8 cellular contexts compared by ENCODE assay signal in the genomic region with DNA sequence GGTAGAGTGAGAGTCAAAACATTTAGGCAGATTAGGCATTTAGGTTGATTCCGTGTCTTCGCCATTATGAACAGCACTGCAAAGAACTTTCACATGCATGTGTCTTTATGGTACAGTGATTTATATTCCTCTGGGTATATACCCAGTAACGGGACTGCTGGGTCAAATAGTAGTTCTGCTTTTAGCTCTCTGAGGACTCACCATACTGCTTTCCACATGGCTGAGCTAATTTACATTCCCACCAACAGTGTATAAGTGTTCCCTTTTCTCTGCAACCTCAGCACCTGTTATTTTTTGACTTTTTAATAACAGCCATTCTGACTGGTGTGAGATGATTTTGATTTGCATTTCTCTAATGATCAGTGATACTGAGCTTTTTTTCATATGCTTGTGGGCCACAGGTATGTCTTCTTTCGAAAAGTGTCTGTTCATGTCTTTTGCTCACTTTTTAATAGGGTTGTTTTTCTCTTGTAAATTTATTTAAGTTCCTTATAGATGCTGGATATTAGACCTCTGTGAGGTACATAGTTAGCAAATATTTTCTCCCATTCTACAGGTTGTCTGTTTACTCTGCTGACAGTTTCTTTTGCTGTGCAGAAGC. TPM values are rescaled to one million over a fixed set of nuclear protein-coding genes. Genes with fewer than 3 reads are reported as not detected.
DNase-seq lines count a peak whose midpoint lies in the region; ATAC-seq lines count a peak whose summit lies in the region.
"Not testable (repeated sequence)": the region's sequence is repeated elsewhere in the genome, so short reads cannot be mapped to it uniquely, and the experiment has no call there.

No MANE protein-coding gene starts in this region.

- not testable (repeated sequence) for H3K27ac Mint-ChIP-seq in T-helper 17 cell

- ATAC-seq in GM18502 (IDR thresholded peaks at IDR 0.05; ENCODE audit: poor library complexity, unreplicated experiment) (peak; percentile 84), GM19035 (IDR thresholded peaks at IDR 0.05; ENCODE audit: unreplicated experiment) (peak; percentile 62), GM21423 (IDR thresholded peaks at IDR 0.05; ENCODE audit: unreplicated experiment) (peak; percentile 90), HG02763 (IDR thresholded peaks at IDR 0.05; ENCODE audit: unreplicated experiment) (peak; percentile 54), HG03103 (IDR thresholded peaks at IDR 0.05; ENCODE audit: low read depth, unreplicated experiment) (peak; percentile 81), HG03571 (IDR thresholded peaks at IDR 0.05; ENCODE audit: unreplicated experiment) (peak; percentile 72), T-helper 17 cell (peak; percentile 70)
- peak; percentile 43 for ATAC-seq in stimulated activated naive CD8-positive, alpha-beta T cell treated with anti-CD3 and anti-CD28 coated beads, Interleukin-15, Interleukin-2, amounts not matched to agents 100 U/mL and 50 U/mL, for 24 hours

- H3K36me3 Mint-ChIP-seq in T-helper 17 cell (ENCODE audit: low read depth): not testable (repeated sequence)

- not testable (repeated sequence) for H3K27me3 Mint-ChIP-seq in T-helper 17 cell

- not testable (repeated sequence) for H3K9me3 ChIP-seq in T-helper 17 cell (ENCODE audit: control insufficient read depth, low read length, poor library complexity, severe bottlenecking)

- H3K4me1 Mint-ChIP-seq in T-helper 17 cell: peaks cover 14% of the 10 kb centered on the region

- not testable (repeated sequence) for DNase-seq in T-helper 17 cell; stimulated activated naive CD8-positive, alpha-beta T cell treated with anti-CD3 and anti-CD28 coated beads, Interleukin-15, Interleukin-2, amounts not matched to agents 100 U/mL and 50 U/mL, for 24 hours

- not testable (repeated sequence) for H3K4me3 Mint-ChIP-seq in T-helper 17 cell

RNA-seq across cellular contexts. Expression of a gene that starts 48.4 kb away (rescaled TPM):
- total RNA-seq in T-helper 17 cell: 100 to 1,000 TPM; 141 to 146 TPM
